In genomic region chr3:149555941-149556340, GRCh38 we compare ENCODE assay signal across 16 cellular contexts.
DNase-seq lines count a peak whose midpoint lies in the region; ATAC-seq and TF ChIP-seq lines count a peak whose summit lies in the region.
"Had no signal": no experiment of that assay in that cellular context is flagged by ENCODE, and none has a peak within 500 bp of the region (broad histone marks: within the 10 kb centered on the region; RNA-seq: fewer than 3 reads in every experiment).

No MANE protein-coding gene starts in this region.

- H3K79me2 ChIP-seq in mammary epithelial cell (ENCODE audit: insufficient read depth, low read length) = peaks cover 69% of the 10 kb centered on the region

- no peak for TF ChIP-seq EP300 in suprapubic skin (IDR thresholded peaks at IDR 0.05)

- TF ChIP-seq CTCF in mammary epithelial cell (conservative IDR thresholded peaks at IDR 0.05 in 1 of 2, IDR thresholded peaks at IDR 0.05 in 1 of 2; ENCODE audit: extremely low read depth in 1 of 2, insufficient read depth in 1 of 2, low read depth in 1 of 2, low read length in 2 of 2) (no peak), suprapubic skin (IDR thresholded peaks at IDR 0.05) (no peak), GM13977 (IDR thresholded peaks at IDR 0.05; ENCODE audit: extremely low read depth, insufficient read depth, missing control alignments) (no peak)

- dilution Hi-C loops in mammary epithelial cell (cut with HindIII; ENCODE audit: low sequenced_read_pairs) = no loop called here

- no peaks in the 10 kb centered on the region for H3K36me3 ChIP-seq in HUES6 (ENCODE audit: control insufficient read depth, insufficient read depth, low read length)
- H3K36me3 ChIP-seq in mammary epithelial cell (ENCODE audit: insufficient read depth, low read length) = no peaks in the 10 kb centered on the region
- no peaks in the 10 kb centered on the region for H3K36me3 ChIP-seq in suprapubic skin
- H3K36me3 ChIP-seq: tibial artery had no signal

- in situ Hi-C loops in mammary epithelial cell (cut with MboI; ENCODE audit: low sequenced_read_pairs in 2 of 2) (no loop called here), GM13977 (cut with MboI; ENCODE audit: low pct_unique_long_range_greater_than_20kb, low sequenced_read_pairs, unreplicated experiment) (no loop called here)

- no peak overlapping the region for H3K4me3 ChIP-seq in HUES6 (ENCODE audit: low read depth, low read length)
- no peak overlapping the region for H3K4me3 ChIP-seq in mammary epithelial cell (replicated peaks in 1 of 3; ENCODE audit: insufficient read depth in 1 of 3, low read depth in 2 of 3, low read length in 3 of 3)
- H3K4me3 ChIP-seq in suprapubic skin = no peak overlapping the region
- H3K4me3 ChIP-seq: tibial artery had no signal

- H3K4me2 ChIP-seq in mammary epithelial cell (ENCODE audit: insufficient read depth, low read depth, low read length) = peak overlapping the region; percentile 78

- H4K20me1 ChIP-seq in mammary epithelial cell (ENCODE audit: insufficient read depth, low read length) = no peaks in the 10 kb centered on the region

- ATAC-seq in HG02981 (IDR thresholded peaks at IDR 0.05; ENCODE audit: unreplicated experiment) = no peak
- ATAC-seq: activated naive CD8-positive, alpha-beta T cell treated with anti-CD3 and anti-CD28 coated beads, Interleukin-2, amount 50 U/mL, for 24 hours; left colon; T-cell had no signal

- H3K9me3 ChIP-seq in HUES6 (ENCODE audit: control insufficient read depth, insufficient read depth, low read depth, low read length) (no peaks in the 10 kb centered on the region), mammary epithelial cell (replicated peaks; ENCODE audit: insufficient read depth, low read length) (no peaks in the 10 kb centered on the region), suprapubic skin (no peaks in the 10 kb centered on the region)
- H3K9me3 ChIP-seq: tibial artery had no signal

- DNase-seq in mammary epithelial cell (no peak), islet precursor cell (peak; percentile 63), suprapubic skin (ENCODE audit: low spot score in 2 of 2) (no peak), GM13977 (ENCODE audit: low spot score) (no peak)
- no peak for DNase-seq in stimulated activated CD4-positive, alpha-beta T cell treated with anti-CD3 and anti-CD28 coated beads, Interleukin-4, amount 100 ng/mL, for 24 hours
- no peak for DNase-seq in stimulated activated CD4-positive, alpha-beta T cell treated with anti-CD3 and anti-CD28 coated beads, Interleukin-15, amount 100 ng/mL, for 24 hours
- DNase-seq: activated CD4-positive, alpha-beta memory T cell treated with anti-CD3 and anti-CD28 coated beads, Interleukin-2, amount 10 ng/mL, durations not matched to agents 7 days and 5 days; activated naive CD8-positive, alpha-beta T cell treated with anti-CD3 and anti-CD28 coated beads, Interleukin-2, amount 50 U/mL, for 24 hours; COR-L47; erythroblast; left colon; T-cell; tibial artery had no signal

- H3K9ac ChIP-seq in HUES6 (ENCODE audit: low read length) (no peak overlapping the region), mammary epithelial cell (ENCODE audit: insufficient read depth, low read length) (peak overlapping the region; percentile 15)

- H2AFZ ChIP-seq in mammary epithelial cell (ENCODE audit: low read depth, low read length) = no peak overlapping the region

- 70% methylated on average over 2 of the region's 2 CpGs for WGBS in mammary epithelial cell (ENCODE audit: low coverage, missing lambda C conversion rate)
- 44% methylated on average over 2 of the region's 2 CpGs for WGBS in suprapubic skin

- intact Hi-C loops in mammary epithelial cell (cut with micrococcal nuclease) = no loop called here

- H3K4me1 ChIP-seq in HUES6 (ENCODE audit: control insufficient read depth, insufficient read depth, low read length) (peaks cover 36% of the 10 kb centered on the region), mammary epithelial cell (ENCODE audit: insufficient read depth, low read length) (peaks cover 36% of the 10 kb centered on the region), suprapubic skin (peaks cover 50% of the 10 kb centered on the region)

- H3K27me3 ChIP-seq in HUES6 (ENCODE audit: control insufficient read depth, insufficient read depth, low read length) = no peaks in the 10 kb centered on the region
- no peaks in the 10 kb centered on the region for H3K27me3 ChIP-seq in mammary epithelial cell (ENCODE audit: insufficient read depth, low read length)
- no peaks in the 10 kb centered on the region for H3K27me3 ChIP-seq in suprapubic skin
- H3K27me3 ChIP-seq: tibial artery had no signal

- peak overlapping the region; percentile 14; the same call in 1 of the 2 replicates for H3K27ac ChIP-seq in HUES6 (ENCODE audit: low read depth, low read length)
- H3K27ac ChIP-seq in mammary epithelial cell (ENCODE audit: insufficient read depth, low read depth, low read length) = peak overlapping the region; percentile 98
- H3K27ac ChIP-seq in suprapubic skin = peak overlapping the region; percentile 56
- H3K27ac ChIP-seq: HL-60 had no signal

- CTCF ChIA-PET in mammary epithelial cell (lab: Charles Lee; ENCODE audit: low non-redundant PET) = no interaction called here

- no TSS peak for BruUV-seq in mammary epithelial cell (replicated peaks; lab: Mats Ljungman, UMichigan)

- TF ChIP-seq POLR2A in suprapubic skin (IDR thresholded peaks at IDR 0.05) = no peak

Comparison
In these comparisons a context has a peak if more than half of its experiments do, and no peak if none do; other contexts are left out.
1. H3K27ac ChIP-seq: peak in every context shown above with its lines; median percentile 98 in mammary epithelial cell; 56 in suprapubic skin; 14 in HUES6.